Comparison of ENCODE assay signal across 24 cellular contexts in the genomic region with DNA sequence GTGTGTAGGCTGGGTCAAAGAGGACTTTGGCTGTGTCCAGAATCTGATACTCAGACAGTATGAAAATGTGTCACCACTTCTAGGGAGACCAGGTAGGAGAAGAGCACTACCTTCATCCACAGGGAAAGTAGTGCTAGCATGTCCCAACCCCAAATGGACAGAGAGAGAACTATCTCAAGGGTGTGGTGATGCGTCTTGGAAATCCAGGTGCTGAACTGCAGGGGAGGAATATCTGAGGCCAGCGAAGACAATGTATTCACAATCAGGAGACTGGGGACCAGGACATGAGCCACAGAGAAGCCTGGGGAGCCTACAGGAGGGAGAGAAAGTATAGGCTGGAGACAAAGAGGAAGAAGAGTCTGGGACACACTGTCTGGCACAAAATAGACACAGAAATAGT.
"Had no signal": no experiment of that assay in that cellular context is flagged by ENCODE, and none has a peak within 500 bp of the region (broad histone marks: within the 10 kb centered on the region; RNA-seq: fewer than 3 reads in every experiment).

No MANE protein-coding gene starts in this region.

- DNase-seq: IMR-90, Karpas-422, KG1, MG63, NCI-H1092, NCI-H1105 treated with DMSO at 0.1 percent for 48 hours, NCI-H1417 treated with DMSO at 0.1 percent for 48 hours, NCI-H146, NCI-H1694 treated with DMSO at 0.1 percent for 48 hours, NCI-H1930, NCI-H2081, NCI-H2107, NCI-H2227 treated with DMSO at 0.1 percent for 48 hours, NCI-H510A, NCI-H524 treated with DMSO at 0.1 percent for 48 hours, NCI-H774, PC-3, Peyer's patch, SHP77 treated with DMSO at 0.1 percent for 48 hours, SJCRH30, SW 1271, T-cell had no signal

- FAIRE-seq: HepG2 had no signal

- H3K36me3 ChIP-seq: MG63, Peyer's patch, SJCRH30 had no signal

- ATAC-seq: HepG2, PC-3, Right ventricle myocardium inferior had no signal

- H3K4me1 ChIP-seq: Peyer's patch, SJCRH30 had no signal

- H3K27ac ChIP-seq: Peyer's patch, SJCRH30 had no signal

- H3K4me3 ChIP-seq: MG63, Peyer's patch, SJCRH30 had no signal

- H3K9me3 ChIP-seq: MG63, Peyer's patch, SJCRH30 had no signal

- H3K27me3 ChIP-seq: MG63, Peyer's patch, SJCRH30 had no signal
